In genomic region chr1:24093762-24094161, GRCh38 we compare ENCODE assay signal across 32 cellular contexts. TPM values are rescaled to one million over a fixed set of nuclear protein-coding genes. Genes with fewer than 3 reads are reported as not detected.
"Had no signal": no experiment of that assay in that cellular context is flagged by ENCODE, and none has a peak within 500 bp of the region (broad histone marks: within the 10 kb centered on the region; RNA-seq: fewer than 3 reads in every experiment).

No MANE protein-coding gene starts in this region.

- H3K27ac ChIP-seq: dorsolateral prefrontal cortex, epithelial cell of prostate, gastroesophageal sphincter, ovary, psoas muscle, sigmoid colon, skin epidermis, spleen, testis, tibial artery, upper lobe of left lung had no signal

- H3K9me3 Mint-ChIP-seq: central memory CD8-positive, alpha-beta T cell; endodermal cell; immature natural killer cell; naive thymus-derived CD8-positive, alpha-beta T cell; nephron progenitor cell; stimulated activated memory B cell treated with anti-CD40 and anti-IgM and Interleukin-4, amounts not matched to agents 10 μg/mL and 1 μg/mL and 100 μg/mL, for 72 hours had no signal

- H3K27me3 ChIP-seq: dorsolateral prefrontal cortex, gastroesophageal sphincter, heart left ventricle, ovary, sigmoid colon, testis, tibial artery, upper lobe of left lung had no signal

- H3K4me1 ChIP-seq: gastroesophageal sphincter, sigmoid colon, spleen, tibial artery had no signal

- H3K27ac Mint-ChIP-seq: endodermal cell; nephron progenitor cell; stimulated activated memory B cell treated with anti-CD40 and anti-IgM and Interleukin-4, amounts not matched to agents 10 μg/mL and 1 μg/mL and 100 μg/mL, for 72 hours had no signal

- H3K4me3 ChIP-seq: dorsolateral prefrontal cortex, gastroesophageal sphincter, heart left ventricle, ovary, psoas muscle, sigmoid colon, skin epidermis, spleen, testis, tibial artery, upper lobe of left lung had no signal

- H3K36me3 ChIP-seq: gastroesophageal sphincter, ovary, sigmoid colon, spleen, tibial artery, upper lobe of left lung had no signal

- ATAC-seq: esophagus mucosa; gastroesophageal sphincter; heart left ventricle; left lobe of liver; naive thymus-derived CD8-positive, alpha-beta T cell; psoas muscle; right cardiac atrium; stimulated activated memory B cell treated with anti-CD40 and anti-IgM and Interleukin-4, amounts not matched to agents 10 μg/mL and 1 μg/mL and 100 μg/mL, for 72 hours; stimulated activated naive CD8-positive, alpha-beta T cell treated with anti-CD3 and anti-CD28 coated beads, Interleukin-15, Interleukin-2, amounts not matched to agents 100 U/mL and 50 U/mL, for 24 hours had no signal

- H3K9me3 ChIP-seq: gastroesophageal sphincter, heart left ventricle, ovary, psoas muscle, sigmoid colon, spleen, testis, tibial artery, upper lobe of left lung had no signal

- H3K36me3 Mint-ChIP-seq: immature natural killer cell; naive thymus-derived CD8-positive, alpha-beta T cell; stimulated activated memory B cell treated with anti-CD40 and anti-IgM and Interleukin-4, amounts not matched to agents 10 μg/mL and 1 μg/mL and 100 μg/mL, for 72 hours had no signal

- H3K4me3 Mint-ChIP-seq: central memory CD8-positive, alpha-beta T cell; endodermal cell; immature natural killer cell; naive thymus-derived CD8-positive, alpha-beta T cell; nephron progenitor cell; stimulated activated memory B cell treated with anti-CD40 and anti-IgM and Interleukin-4, amounts not matched to agents 10 μg/mL and 1 μg/mL and 100 μg/mL, for 72 hours had no signal

- H3K4me1 Mint-ChIP-seq: central memory CD8-positive, alpha-beta T cell; immature natural killer cell; naive thymus-derived CD8-positive, alpha-beta T cell; stimulated activated memory B cell treated with anti-CD40 and anti-IgM and Interleukin-4, amounts not matched to agents 10 μg/mL and 1 μg/mL and 100 μg/mL, for 72 hours had no signal

- DNase-seq: dorsolateral prefrontal cortex; effector CD4-positive, alpha-beta T cell; endodermal cell; foreskin fibroblast; heart left ventricle; hippocampal formation; immature natural killer cell; islet precursor cell; mammary epithelial cell; mesendoderm; midbrain; naive thymus-derived CD8-positive, alpha-beta T cell; nephron progenitor cell; occipital lobe; ovary; right cardiac atrium; sigmoid colon; spleen; stimulated activated CD4-positive, alpha-beta T cell treated with anti-CD3 and anti-CD28 coated beads, Interleukin-4, amount 100 ng/mL, for 4 hours; stimulated activated naive CD8-positive, alpha-beta T cell treated with anti-CD3 and anti-CD28 coated beads, Interleukin-15, Interleukin-2, amounts not matched to agents 100 U/mL and 50 U/mL, for 24 hours; substantia nigra; testis; tibial artery; upper lobe of left lung had no signal

RNA-seq across cellular contexts. Expression of gene MYOM3, which starts 18.2 kb away (rescaled TPM):
- total RNA-seq: naive thymus-derived CD8-positive, alpha-beta T cell; spleen had no signal
- polyA plus RNA-seq: immature natural killer cell; naive thymus-derived CD8-positive, alpha-beta T cell had no signal

RNA-seq across cellular contexts. Expression of gene IL22RA1, which starts 49.2 kb away (rescaled TPM):
- total RNA-seq: endodermal cell; naive thymus-derived CD8-positive, alpha-beta T cell; occipital lobe; spleen had no signal
- polyA plus RNA-seq: immature natural killer cell; naive thymus-derived CD8-positive, alpha-beta T cell; spleen had no signal
